8 cellular contexts compared by ENCODE assay signal in the genomic region with DNA sequence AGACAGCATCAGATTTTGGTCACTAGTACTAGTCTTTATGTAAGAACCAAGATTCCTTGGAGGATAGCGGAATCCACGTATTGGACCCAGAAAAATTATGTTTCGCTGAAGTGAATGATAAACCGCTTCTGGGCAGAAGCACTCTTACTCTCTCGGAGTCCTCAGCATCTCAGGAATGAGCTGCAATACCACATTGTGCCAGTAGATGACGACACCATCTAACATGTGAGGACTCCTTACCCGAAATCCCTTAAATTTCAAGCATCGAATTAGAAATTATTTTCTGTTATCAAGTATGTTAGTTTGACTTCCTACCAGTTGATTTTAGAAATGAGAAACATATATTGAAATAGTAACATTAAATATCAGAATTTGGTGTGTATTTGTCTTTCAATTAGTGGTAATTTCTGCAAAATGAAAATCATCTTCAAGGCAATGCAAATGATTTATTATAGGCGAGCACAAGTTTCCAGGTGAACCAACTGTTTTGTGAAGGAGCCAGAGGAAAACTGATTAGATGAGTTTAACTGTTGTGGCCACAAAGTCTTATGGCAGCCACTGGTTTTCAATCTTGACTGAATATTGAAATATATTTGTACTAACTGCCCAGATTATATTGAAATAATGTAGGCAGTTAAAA.
DNase-seq lines count a peak whose midpoint lies in the region; ATAC-seq, FAIRE-seq and TF ChIP-seq lines count a peak whose summit lies in the region.

No MANE protein-coding gene starts in this region.

- no peaks in the 10 kb centered on the region for H3K79me2 ChIP-seq in Karpas-422 (ENCODE audit: low read length)

- WGBS in gastroesophageal sphincter (ENCODE audit: low coverage in 1 of 2), 2 donors: 7 to 12% methylated on average over 8 to 9 of the region's 9 CpGs

- H3K4me1 ChIP-seq in Karpas-422 (ENCODE audit: low read length) (no peaks in the 10 kb centered on the region), SJSA1 (replicated peaks) (no peaks in the 10 kb centered on the region), gastroesophageal sphincter (no peaks in the 10 kb centered on the region)

- H2AFZ ChIP-seq in Karpas-422 (ENCODE audit: low read length): no peak overlapping the region

- TF ChIP-seq POLR2A in gastroesophageal sphincter (IDR thresholded peaks at IDR 0.05): no peak

- no peak for TF ChIP-seq EP300 in gastroesophageal sphincter (IDR thresholded peaks at IDR 0.05)

- no peaks in the 10 kb centered on the region for H3K27me3 ChIP-seq in Karpas-422 (ENCODE audit: low read length)
- no peaks in the 10 kb centered on the region for H3K27me3 ChIP-seq in SJSA1 (replicated peaks)
- no peaks in the 10 kb centered on the region for H3K27me3 ChIP-seq in gastroesophageal sphincter

- no peaks in the 10 kb centered on the region for H4K20me1 ChIP-seq in Karpas-422 (ENCODE audit: insufficient read depth, low read depth, low read length)

- H3K27ac ChIP-seq in Karpas-422 (ENCODE audit: low read length): no peak overlapping the region
- no peak overlapping the region for H3K27ac ChIP-seq in SJSA1
- no peak overlapping the region for H3K27ac ChIP-seq in gastroesophageal sphincter

- ATAC-seq in GM19463 (IDR thresholded peaks at IDR 0.05; ENCODE audit: unreplicated experiment): peak; percentile 82
- peak; percentile 63 for ATAC-seq in gastroesophageal sphincter

- no peak overlapping the region for H3K9ac ChIP-seq in Karpas-422 (ENCODE audit: low read length)

- TF ChIP-seq CTCF in gastroesophageal sphincter (IDR thresholded peaks at IDR 0.05): peak; percentile 93 to 99 (median 98)

- peak; percentile 75 for FAIRE-seq in urothelium cell line (lab: Jason Lieb, UNC)

- H3K9me3 ChIP-seq in Karpas-422 (ENCODE audit: low read length) (no peaks in the 10 kb centered on the region), SJSA1 (replicated peaks) (no peaks in the 10 kb centered on the region), gastroesophageal sphincter (no peaks in the 10 kb centered on the region)

- H3K36me3 ChIP-seq in Karpas-422 (ENCODE audit: insufficient read depth, low read length) (no peaks in the 10 kb centered on the region), SJSA1 (no peaks in the 10 kb centered on the region), gastroesophageal sphincter (no peaks in the 10 kb centered on the region)

- peak; percentile 55 for DNase-seq in COR-L47 (lab: John Stamatoyannopoulos, UW)
- DNase-seq in Karpas-422: peak; percentile 93
- DNase-seq in SJSA1 (ENCODE audit: low read depth in 1 of 2, low spot score in 2 of 2): peak; percentile 64 to 79
- peak; percentile 89 for DNase-seq in activated effector memory CD4-positive, alpha-beta T cell treated with anti-CD3 and anti-CD28 coated beads, Interleukin-2, amount 50 U/mL, for 16 hours
- DNase-seq in pons (ENCODE audit: low spot score): peak; percentile 92
- DNase-seq in urothelium cell line (ENCODE audit: low spot score): peak; percentile 63

- no peak overlapping the region for H3K4me3 ChIP-seq in Karpas-422 (ENCODE audit: low read length)
- H3K4me3 ChIP-seq in SJSA1: no peak overlapping the region
- no peak overlapping the region for H3K4me3 ChIP-seq in gastroesophageal sphincter

- H3K4me2 ChIP-seq in Karpas-422 (ENCODE audit: low read depth, low read length, poor library complexity, severe bottlenecking): no peak overlapping the region

- H3K9me2 ChIP-seq in Karpas-422 (replicated peaks; ENCODE audit: insufficient read depth, low read length): no peaks in the 10 kb centered on the region
